In genomic region chr15:88382482-88382983, GRCh38 we compare ENCODE assay signal across 22 cellular contexts.
DNase-seq lines count a peak whose midpoint lies in the region; FAIRE-seq and TF ChIP-seq lines count a peak whose summit lies in the region.
"Had no signal": no experiment of that assay in that cellular context is flagged by ENCODE, and none has a peak within 500 bp of the region (broad histone marks: within the 10 kb centered on the region; RNA-seq: fewer than 3 reads in every experiment).

No MANE protein-coding gene starts in this region.

- H3K4me3 ChIP-seq in mammary epithelial cell (replicated peaks in 1 of 3; ENCODE audit: insufficient read depth in 1 of 3, low read depth in 2 of 3, low read length in 3 of 3) = no peak overlapping the region
- H3K4me3 ChIP-seq in kidney (ENCODE audit: low read length in 2 of 2) = no peak overlapping the region
- H3K4me3 ChIP-seq: body of pancreas, mucosa of descending colon, pancreas had no signal

- no peaks in the 10 kb centered on the region for H3K36me3 ChIP-seq in mammary epithelial cell (ENCODE audit: insufficient read depth, low read length)
- no peaks in the 10 kb centered on the region for H3K36me3 ChIP-seq in kidney (ENCODE audit: control insufficient read depth in 1 of 2, insufficient read depth in 2 of 2, low read length in 2 of 2)
- H3K36me3 ChIP-seq: pancreas had no signal

- CTCF ChIA-PET in mammary epithelial cell (lab: Charles Lee; ENCODE audit: low non-redundant PET) = no interaction called here

- in situ Hi-C loops in mammary epithelial cell (cut with MboI; ENCODE audit: low sequenced_read_pairs in 2 of 2) = no loop called here
- in situ Hi-C loops in G401 (cut with HindIII; ENCODE audit: low sequenced_read_pairs) = no loop called here

- no TSS peak for BruUV-seq in mammary epithelial cell (replicated peaks; lab: Mats Ljungman, UMichigan)

- no peak overlapping the region for H2AFZ ChIP-seq in mammary epithelial cell (ENCODE audit: low read depth, low read length)

- no peak overlapping the region for H3K4me2 ChIP-seq in mammary epithelial cell (ENCODE audit: insufficient read depth, low read depth, low read length)

- intact Hi-C loops in mammary epithelial cell (cut with micrococcal nuclease) = no loop called here
- intact Hi-C loops in kidney (cut with DNase I) = no loop called here

- dilution Hi-C loops in mammary epithelial cell (cut with HindIII; ENCODE audit: low sequenced_read_pairs) = no loop called here

- 1% methylated on average over 5 of the region's 5 CpGs for WGBS in mammary epithelial cell (ENCODE audit: low coverage, missing lambda C conversion rate)

- H3K79me2 ChIP-seq in mammary epithelial cell (ENCODE audit: insufficient read depth, low read length) = no peaks in the 10 kb centered on the region

- FAIRE-seq in kidney (lab: Jason Lieb, UNC) = no peak
- FAIRE-seq: pancreas had no signal

- H3K4me1 ChIP-seq in mammary epithelial cell (ENCODE audit: insufficient read depth, low read length) (peaks cover 5% of the 10 kb centered on the region), kidney (ENCODE audit: control insufficient read depth in 1 of 2, insufficient read depth in 1 of 2, low read depth in 1 of 2, low read length in 2 of 2) (no peaks in the 10 kb centered on the region)
- H3K4me1 ChIP-seq: body of pancreas, pancreas had no signal

- H3K27ac ChIP-seq in mammary epithelial cell (ENCODE audit: insufficient read depth, low read depth, low read length) (no peak overlapping the region), kidney (ENCODE audit: low read depth in 2 of 2, low read length in 2 of 2) (no peak overlapping the region)
- H3K27ac ChIP-seq: 22Rv1, body of pancreas, pancreas had no signal

- TF ChIP-seq CTCF in mammary epithelial cell (conservative IDR thresholded peaks at IDR 0.05 in 1 of 2, IDR thresholded peaks at IDR 0.05 in 1 of 2; ENCODE audit: extremely low read depth in 1 of 2, insufficient read depth in 1 of 2, low read depth in 1 of 2, low read length in 2 of 2) (no peak), kidney (IDR thresholded peaks at IDR 0.05; ENCODE audit: borderline replicate concordance, extremely low read depth, insufficient read depth) (no peak)

- no peaks in the 10 kb centered on the region for H3K27me3 ChIP-seq in mammary epithelial cell (ENCODE audit: insufficient read depth, low read length)
- H3K27me3 ChIP-seq: body of pancreas, pancreas had no signal

- DNase-seq in DMS 273 (lab: John Stamatoyannopoulos, UW; ENCODE audit: unreplicated experiment) = peak; percentile 38
- no peak for DNase-seq in DMS 273 treated with DMSO at 0.1 percent for 48 hours (lab: John Stamatoyannopoulos, UW)
- peak; percentile 73 for DNase-seq in M059J (ENCODE audit: low read depth)
- DNase-seq in mammary epithelial cell = peak; percentile 13
- DNase-seq in renal cortical epithelial cell (ENCODE audit: low read depth) = peak; percentile 80
- no peak for DNase-seq in AG08395 (ENCODE audit: low spot score)
- DNase-seq in G401 (ENCODE audit: low spot score) = no peak
- DNase-seq in kidney = no peak
- DNase-seq: activated naive CD4-positive, alpha-beta T cell treated with Interleukin-2 at 50 U/mL for 16 hours; CD8-positive, alpha-beta memory T cell; dermis blood vessel endothelial cell; H7; Karpas-422; mucosa of descending colon; NCI-H345; SHP77 treated with DMSO at 0.1 percent for 48 hours; stimulated activated CD4-positive, alpha-beta T cell treated with anti-CD3 and anti-CD28 coated beads, Interleukin-12 subunit alpha, Interleukin-12 subunit beta, amount 100 ng/mL, for 4 hours; stimulated activated naive B cell treated with anti-CD40 and anti-IgM and Interleukin-4, amounts not matched to agents 10 μg/mL and 1 μg/mL and 100 μg/mL, for 72 hours; trophoblast cell had no signal

- H3K9ac ChIP-seq in mammary epithelial cell (ENCODE audit: insufficient read depth, low read length) = no peak overlapping the region
- H3K9ac ChIP-seq in kidney (ENCODE audit: low read length in 2 of 2) = no peak overlapping the region

- H4K20me1 ChIP-seq in mammary epithelial cell (ENCODE audit: insufficient read depth, low read length) = no peaks in the 10 kb centered on the region

- H3K9me3 ChIP-seq in mammary epithelial cell (replicated peaks; ENCODE audit: insufficient read depth, low read length) (no peaks in the 10 kb centered on the region), kidney (ENCODE audit: control insufficient read depth in 1 of 2, low read length in 2 of 2) (no peaks in the 10 kb centered on the region)
- H3K9me3 ChIP-seq: body of pancreas, mucosa of descending colon, pancreas had no signal

Comparison
In these comparisons a context has a peak if more than half of its experiments do, and no peak if none do; other contexts are left out.
1. DNase-seq: peak in DMS 273 (single experiment), M059J (single experiment), mammary epithelial cell (single experiment) and renal cortical epithelial cell (single experiment); none in DMS 273 treated with DMSO at 0.1 percent for 48 hours (single experiment), AG08395 (single experiment), G401 (single experiment) and kidney (single experiment).